1 cellular context compared by ENCODE assay signal in the genomic region with DNA sequence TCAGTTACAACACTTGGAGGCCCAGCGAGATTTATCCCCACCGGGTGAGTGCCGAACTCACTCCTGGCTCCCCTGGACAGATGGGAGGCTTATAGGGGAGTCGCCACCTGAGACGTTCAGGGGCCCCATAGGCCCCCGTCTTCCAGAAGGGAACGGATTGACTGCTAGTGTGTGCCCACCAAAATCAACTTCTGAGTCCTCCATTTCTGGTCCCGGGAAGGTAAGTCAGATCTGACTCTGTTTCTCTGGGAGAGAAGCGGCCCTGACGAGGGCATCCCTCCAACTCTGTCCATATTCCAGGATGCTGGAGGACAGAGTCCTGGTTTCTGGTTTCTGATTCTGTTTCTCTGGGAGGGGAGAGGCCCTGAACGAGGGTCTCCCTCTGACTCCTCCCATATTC.
TF ChIP-seq lines count a peak whose summit lies in the region.

No MANE protein-coding gene starts in this region.

TF ChIP-seq in HepG2, 621 proteins besides CTCF, POLR2A, EP300 and RAD21:
- TF ChIP-seq HNF4A (CRISPR knock-in tag; IDR thresholded peaks at IDR 0.05): no peak
- TF ChIP-seq MYNN (CRISPR knock-in tag; IDR thresholded peaks at IDR 0.05; ENCODE audit: low read depth): no peak
- no peak for TF ChIP-seq ZNF512 (CRISPR knock-in tag; IDR thresholded peaks at IDR 0.05)
- no peak for TF ChIP-seq TAF1 (CRISPR knock-in tag; IDR thresholded peaks at IDR 0.05)
- no peak for TF ChIP-seq SMAD1 (CRISPR knock-in tag; IDR thresholded peaks at IDR 0.05; ENCODE audit: borderline replicate concordance, low read depth)
